In genomic region chr21:34748862-34749261, GRCh38 we compare ENCODE assay signal across 11 cellular contexts.
"Had no signal": no experiment of that assay in that cellular context is flagged by ENCODE, and none has a peak within 500 bp of the region (broad histone marks: within the 10 kb centered on the region; RNA-seq: fewer than 3 reads in every experiment).

No MANE protein-coding gene starts in this region.

- H3K9ac ChIP-seq: GM23248 had no signal

- H3K27ac Mint-ChIP-seq: GM23338, H9, HFFc6 had no signal

- ATAC-seq: GM23338, HCT116 had no signal

- H3K9me3 Mint-ChIP-seq: GM23338, H9, HFFc6 had no signal

- FAIRE-seq: H1, H54 had no signal

- H3K9me3 ChIP-seq: HAP-1 had no signal

- H3K36me3 ChIP-seq: HAP-1 had no signal

- H3K4me3 ChIP-seq: GM23248, GM23338, HAP-1 had no signal

- H3K4me2 ChIP-seq: GM23338 had no signal

- H2AFZ ChIP-seq: GM23248, GM23338 had no signal

- H3K27ac ChIP-seq: GM23248 had no signal

- H3K4me3 Mint-ChIP-seq: GM23338, H9, HFFc6 had no signal

- DNase-seq: GM23248, GOT3, H7, H9, HCEC 1CT, HFFc6 had no signal

- H3K4me1 Mint-ChIP-seq: H9 had no signal
